8 cellular contexts compared by ENCODE assay signal in the genomic region with DNA sequence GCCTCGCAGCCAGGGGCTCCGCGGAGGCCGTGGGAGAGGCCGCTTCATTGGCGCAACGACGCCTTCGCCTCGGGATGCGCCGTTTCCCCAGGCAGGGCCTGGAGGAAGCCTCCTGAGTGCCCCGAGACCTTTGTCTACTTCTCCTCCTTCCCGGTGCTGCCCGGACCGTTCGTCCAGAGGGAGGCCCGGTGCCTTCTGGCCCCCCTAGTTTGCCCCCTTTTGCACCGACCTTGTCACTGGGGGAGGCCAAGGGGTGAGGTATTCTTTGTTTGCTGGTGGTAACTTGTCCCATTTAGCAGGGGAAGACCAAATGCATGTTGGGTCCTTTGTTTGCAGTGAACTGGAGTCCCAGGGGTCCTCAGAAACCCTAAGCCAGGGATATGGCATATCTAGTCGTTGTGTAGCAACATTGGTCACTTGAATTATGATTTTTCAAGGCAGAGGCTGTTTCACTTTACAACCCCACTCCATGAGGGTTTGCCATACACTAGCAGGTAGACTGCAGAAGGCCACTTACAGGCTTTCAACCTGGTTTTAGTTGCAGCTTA. TPM values are rescaled to one million over a fixed set of nuclear protein-coding genes. Genes with fewer than 3 reads are reported as not detected.
DNase-seq lines count a peak whose midpoint lies in the region; ATAC-seq and TF ChIP-seq lines count a peak whose summit lies in the region.

No MANE protein-coding gene starts in this region.

- TF ChIP-seq EP300 in upper lobe of left lung (IDR thresholded peaks at IDR 0.05) = no peak

- H3K9me3 ChIP-seq in AG04450 (ENCODE audit: control insufficient read depth, insufficient read depth, low read length) (no peaks in the 10 kb centered on the region), adrenal gland (replicated peaks in 1 of 3) (no peaks in the 10 kb centered on the region), upper lobe of left lung (no peaks in the 10 kb centered on the region)

- TF ChIP-seq POLR2A in adrenal gland (IDR thresholded peaks at IDR 0.05) = no peak
- no peak for TF ChIP-seq POLR2A in lower leg skin (IDR thresholded peaks at IDR 0.05)
- no peak for TF ChIP-seq POLR2A in upper lobe of left lung (IDR thresholded peaks at IDR 0.05)

- peaks cover 12 to 26% of the 10 kb centered on the region in 2 donors for H3K4me1 ChIP-seq in adrenal gland (replicated peaks in 1 of 2)
- H3K4me1 ChIP-seq in upper lobe of left lung = peaks cover 11 to 21% (median 14%) of the 10 kb centered on the region in 4 donors

- POLR2A ChIA-PET in AG04450 (lab: Yijun Ruan, JAX) = no interaction called here

- H3K4me3 ChIP-seq in AG04450 (ENCODE audit: low read depth, low read length) (peak overlapping the region; percentile 87), adrenal gland (peak overlapping the region; percentile 48 to 100 (median 75)), lower leg skin (ENCODE audit: low read depth, poor library complexity, severe bottlenecking) (peak overlapping the region; percentile 84), upper lobe of left lung (peak overlapping the region; percentile 65 to 89 (median 76))

- H3K27ac ChIP-seq in AG04450 (ENCODE audit: low read depth, low read length) (peak overlapping the region; percentile 77), adrenal gland (peak overlapping the region in 4 of 5 donors; percentile 91 to 99 (median 98)), upper lobe of left lung (peak overlapping the region; percentile 94 to 99 (median 98))

- peaks cover 0 to 28% of the 10 kb centered on the region in 2 donors for H3K36me3 ChIP-seq in adrenal gland (replicated peaks in 1 of 2)
- peaks cover 0 to 31% (median 16%) of the 10 kb centered on the region in 4 donors for H3K36me3 ChIP-seq in upper lobe of left lung

- no peak for TF ChIP-seq CTCF in AG04450 (IDR thresholded peaks at IDR 0.05; ENCODE audit: low read depth, low read length)
- no peak for TF ChIP-seq CTCF in adrenal gland (IDR thresholded peaks at IDR 0.05)
- TF ChIP-seq CTCF in lower leg skin (IDR thresholded peaks at IDR 0.05) = no peak
- TF ChIP-seq CTCF in upper lobe of left lung (IDR thresholded peaks at IDR 0.05) = no peak

- intact Hi-C loops in adrenal gland (cut with DNase I) (no loop called here), lower leg skin (cut with DNase I; ENCODE audit: low total_unique reads) (no loop called here)

- 0 to 2% (median 1%) methylated on average over 3 to 20 of the region's 20 CpGs for WGBS in adrenal gland, 4 donors
- WGBS in lower leg skin, 2 donors = 1% methylated on average over 11 to 20 of the region's 20 CpGs
- 0% methylated on average over 8 to 17 of the region's 20 CpGs for WGBS in upper lobe of left lung, 2 donors

- DNase-seq in AG04450 (ENCODE audit: low read depth, low spot score) (no peak), adrenal gland (no peak), lower leg skin (ENCODE audit: low spot score in 2 of 2) (no peak), upper lobe of left lung (no peak), NCI-H524 treated with DMSO at 0.1 percent for 48 hours (lab: John Stamatoyannopoulos, UW) (no peak), dedifferentiated amniotic fluid mesenchymal stem cell (ENCODE audit: extremely low spot score) (no peak)

- CTCF ChIA-PET in AG04450 (lab: Charles Lee) = interaction anchor here (1.5 kb wide), 1 partner anchor 21 kb away, joined by 10 read pairs; no protein-coding TSS in a partner anchor

- H3K27me3 ChIP-seq in AG04450 (ENCODE audit: control insufficient read depth, insufficient read depth, low read length) (no peaks in the 10 kb centered on the region), adrenal gland (no peaks in the 10 kb centered on the region), upper lobe of left lung (no peaks in the 10 kb centered on the region)

- peak; percentile 25 for ATAC-seq in HG02970 (IDR thresholded peaks at IDR 0.05; ENCODE audit: low FRiP score, unreplicated experiment)
- no peak for ATAC-seq in upper lobe of left lung (ENCODE audit: low FRiP score in 2 of 2)
- no peak for ATAC-seq in GM21526 (IDR thresholded peaks at IDR 0.05; ENCODE audit: low FRiP score, unreplicated experiment)

RNA-seq across cellular contexts. Expression of a gene that starts 0.6 kb away (rescaled TPM):
- polyA plus RNA-seq in AG04450 (2011; rRNA removed) (30.7 and 36.1 TPM in 2 replicates), adrenal gland (10 to 100 TPM; 35.5 to 63.9 (median 60.5) TPM)
- polyA minus RNA-seq in AG04450 (2011; rRNA and poly(A)+ RNA removed) = 44.8 and 58.0 TPM in 2 replicates
- total RNA-seq in adrenal gland (10 to 100 TPM; 53.8 to 79.9 (median 65.5) TPM), lower leg skin (10 to 100 TPM; 59.0 to 81.0 (median 66.7) TPM), upper lobe of left lung (100 to 1,000 TPM in 1 of 6 donors, 10 to 100 TPM in 5; 57.0 to 105 (median 72.8) TPM)

RNA-seq across cellular contexts. Expression of a gene that starts 21.9 kb away (rescaled TPM):
- 34.3 and 38.5 TPM in 2 replicates for polyA plus RNA-seq in AG04450 (2011; rRNA removed)
- 68.9 and 94.2 TPM in 2 replicates for polyA minus RNA-seq in AG04450 (2011; rRNA and poly(A)+ RNA removed)
- 10 to 100 TPM; 12.1 to 47.4 (median 27.3) TPM for total RNA-seq in adrenal gland
- 10 to 100 TPM in 2 of 3 donors, 1 to 10 TPM in 1; 5.5 to 20.7 (median 11.7) TPM for polyA plus RNA-seq in adrenal gland
- total RNA-seq in lower leg skin = 10 to 100 TPM; 38.5 to 54.2 (median 42.9) TPM
- 10 to 100 TPM; 33.1 to 58.2 (median 49.4) TPM for total RNA-seq in upper lobe of left lung
